In the genomic region with DNA sequence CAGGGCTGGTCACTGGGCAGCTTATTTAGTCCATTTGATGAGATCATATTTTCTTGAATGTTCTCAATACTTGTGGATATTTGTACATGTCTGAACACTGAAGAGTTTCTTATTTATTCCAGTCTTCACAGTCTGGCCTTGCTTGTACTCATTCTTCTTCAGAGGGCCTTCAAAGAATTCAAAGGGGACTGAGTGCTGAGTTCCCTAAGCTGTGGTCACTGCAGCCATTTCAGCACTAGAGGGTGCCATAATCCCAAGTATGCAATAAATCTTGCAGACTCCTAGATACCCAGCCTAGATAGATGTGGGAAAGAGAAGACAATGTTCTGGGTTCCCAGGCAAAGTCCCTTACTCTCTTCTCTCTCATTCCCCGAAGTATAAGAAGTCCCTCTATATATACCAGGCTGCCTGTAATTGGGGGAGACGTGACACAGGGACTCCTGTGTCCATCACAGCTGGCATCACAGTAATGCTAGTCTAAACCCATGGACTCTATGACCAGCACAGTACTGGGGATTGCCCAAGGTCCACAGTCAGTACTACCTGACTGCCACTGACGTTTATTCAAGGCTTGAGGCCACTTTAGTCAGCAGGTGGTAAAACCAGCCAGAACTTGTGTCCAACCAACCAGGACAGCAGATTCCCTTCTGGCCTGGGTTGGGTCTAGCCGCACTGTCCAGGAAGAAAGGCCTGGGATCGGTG, we compare ENCODE assay signal across 1 cellular context.
TF ChIP-seq lines count a peak whose summit lies in the region.

No MANE protein-coding gene starts in this region.

TF ChIP-seq in neural cell, 6 proteins besides CTCF, POLR2A, EP300 and RAD21 (continued from another document):
- TF ChIP-seq, protein P1, sequence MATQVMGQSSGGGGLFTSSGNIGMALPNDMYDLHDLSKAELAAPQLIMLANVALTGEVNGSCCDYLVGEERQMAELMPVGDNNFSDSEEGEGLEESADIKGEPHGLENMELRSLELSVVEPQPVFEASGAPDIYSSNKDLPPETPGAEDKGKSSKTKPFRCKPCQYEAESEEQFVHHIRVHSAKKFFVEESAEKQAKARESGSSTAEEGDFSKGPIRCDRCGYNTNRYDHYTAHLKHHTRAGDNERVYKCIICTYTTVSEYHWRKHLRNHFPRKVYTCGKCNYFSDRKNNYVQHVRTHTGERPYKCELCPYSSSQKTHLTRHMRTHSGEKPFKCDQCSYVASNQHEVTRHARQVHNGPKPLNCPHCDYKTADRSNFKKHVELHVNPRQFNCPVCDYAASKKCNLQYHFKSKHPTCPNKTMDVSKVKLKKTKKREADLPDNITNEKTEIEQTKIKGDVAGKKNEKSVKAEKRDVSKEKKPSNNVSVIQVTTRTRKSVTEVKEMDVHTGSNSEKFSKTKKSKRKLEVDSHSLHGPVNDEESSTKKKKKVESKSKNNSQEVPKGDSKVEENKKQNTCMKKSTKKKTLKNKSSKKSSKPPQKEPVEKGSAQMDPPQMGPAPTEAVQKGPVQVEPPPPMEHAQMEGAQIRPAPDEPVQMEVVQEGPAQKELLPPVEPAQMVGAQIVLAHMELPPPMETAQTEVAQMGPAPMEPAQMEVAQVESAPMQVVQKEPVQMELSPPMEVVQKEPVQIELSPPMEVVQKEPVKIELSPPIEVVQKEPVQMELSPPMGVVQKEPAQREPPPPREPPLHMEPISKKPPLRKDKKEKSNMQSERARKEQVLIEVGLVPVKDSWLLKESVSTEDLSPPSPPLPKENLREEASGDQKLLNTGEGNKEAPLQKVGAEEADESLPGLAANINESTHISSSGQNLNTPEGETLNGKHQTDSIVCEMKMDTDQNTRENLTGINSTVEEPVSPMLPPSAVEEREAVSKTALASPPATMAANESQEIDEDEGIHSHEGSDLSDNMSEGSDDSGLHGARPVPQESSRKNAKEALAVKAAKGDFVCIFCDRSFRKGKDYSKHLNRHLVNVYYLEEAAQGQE (IDR thresholded peaks at IDR 0.05; ENCODE audit: borderline replicate concordance): no peak
- TF ChIP-seq POLR2AphosphoS5 (IDR thresholded peaks at IDR 0.05) (no peak), TAF1 (IDR thresholded peaks at IDR 0.05; ENCODE audit: low read depth) (no peak), SMC3 (conservative IDR thresholded peaks at IDR 0.05; ENCODE audit: poor library complexity) (no peak)
